ENCODE assay signal across 24 cellular contexts in the genomic region with DNA sequence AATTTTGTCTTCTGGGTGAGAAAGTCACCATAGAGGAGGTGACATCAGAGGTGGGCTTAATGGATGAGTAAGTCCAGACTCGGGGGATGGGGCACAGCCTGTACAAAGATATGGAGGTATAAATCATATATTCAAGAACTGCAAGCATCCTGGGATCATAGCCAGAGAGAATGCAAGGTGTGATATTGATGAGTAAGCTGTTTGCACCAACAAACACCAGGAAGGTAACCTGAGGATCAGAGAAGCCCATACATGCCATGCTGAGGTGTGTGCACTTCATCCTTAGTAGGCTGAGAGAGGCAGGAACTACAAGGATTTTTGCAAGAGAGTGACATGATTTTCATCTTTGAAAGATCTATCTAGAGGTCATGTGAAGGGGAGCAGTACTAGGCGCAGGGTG.
"Had no signal": no experiment of that assay in that cellular context is flagged by ENCODE, and none has a peak within 500 bp of the region (broad histone marks: within the 10 kb centered on the region; RNA-seq: fewer than 3 reads in every experiment).

No MANE protein-coding gene starts in this region.

- H3K27ac ChIP-seq: coronary artery, esophagus squamous epithelium, left ventricle myocardium inferior, lower lobe of right lung, right atrium auricular region, stomach, thoracic aorta, transverse colon had no signal

- DNase-seq: dorsolateral prefrontal cortex; effector memory CD4-positive, alpha-beta T cell; esophagus squamous epithelium; foreskin fibroblast; immature natural killer cell; left cardiac atrium; left ventricle myocardium inferior; lower lobe of right lung; natural killer cell; posterior cingulate gyrus; small intestine; stimulated activated CD4-positive, alpha-beta T cell treated with anti-CD3 and anti-CD28 coated beads, Interleukin-12 subunit alpha, Interleukin-12 subunit beta, amount 100 ng/mL, for 4 hours; stimulated activated naive CD4-positive, alpha-beta T cell; stomach; substantia nigra; transverse colon had no signal

- H3K4me3 Mint-ChIP-seq: immature natural killer cell, memory B cell, mesothelial cell of epicardium, natural killer cell, neural crest cell had no signal

- H3K27me3 ChIP-seq: dorsolateral prefrontal cortex, esophagus squamous epithelium, right atrium auricular region, stomach, transverse colon had no signal

- ATAC-seq: left cardiac atrium, lower lobe of right lung, natural killer cell had no signal

- H3K4me1 Mint-ChIP-seq: immature natural killer cell, memory B cell, natural killer cell, neural crest cell had no signal

- H3K27me3 Mint-ChIP-seq: memory B cell had no signal

- H3K36me3 ChIP-seq: esophagus squamous epithelium, left ventricle myocardium inferior, lower lobe of right lung, right atrium auricular region, stomach, thoracic aorta, transverse colon had no signal

- H3K27ac Mint-ChIP-seq: immature natural killer cell, memory B cell, mesothelial cell of epicardium, natural killer cell had no signal

- H3K9me3 ChIP-seq: esophagus squamous epithelium, left ventricle myocardium inferior, lower lobe of right lung, right atrium auricular region, stomach, thoracic aorta, transverse colon had no signal

- FAIRE-seq: endometrium, keratinocyte, small intestine had no signal

- H3K9me3 Mint-ChIP-seq: immature natural killer cell, memory B cell, mesothelial cell of epicardium, natural killer cell, neural crest cell had no signal

- H3K4me1 ChIP-seq: esophagus squamous epithelium, lower lobe of right lung, stomach, transverse colon had no signal

- H3K36me3 Mint-ChIP-seq: immature natural killer cell, mesothelial cell of epicardium, natural killer cell had no signal

- H3K4me3 ChIP-seq: coronary artery, dorsolateral prefrontal cortex, esophagus squamous epithelium, left ventricle myocardium inferior, lower lobe of right lung, right atrium auricular region, stomach, thoracic aorta, transverse colon had no signal
